27 cellular contexts compared by ENCODE assay signal in genomic region chr15:74274485-74275038, GRCh38. TPM values are rescaled to one million over a fixed set of nuclear protein-coding genes. Genes with fewer than 3 reads are reported as not detected.
"Had no signal": no experiment of that assay in that cellular context is flagged by ENCODE, and none has a peak within 500 bp of the region (broad histone marks: within the 10 kb centered on the region; RNA-seq: fewer than 3 reads in every experiment).

No MANE protein-coding gene starts in this region.

- H3K4me3 ChIP-seq: breast epithelium, esophagus muscularis mucosa, heart right ventricle, pancreas, prostate gland, skin epidermis, upper lobe of left lung, vagina had no signal

- H3K36me3 ChIP-seq: breast epithelium, esophagus muscularis mucosa, heart right ventricle, pancreas, prostate gland, upper lobe of left lung, vagina had no signal

- ATAC-seq: activated CD4-positive, alpha-beta T cell treated with anti-CD3 and anti-CD28 coated beads for 36 hours; activated CD8-positive, alpha-beta memory T cell treated with anti-CD3 and anti-CD28 coated beads, Interleukin-2, amount 10 ng/mL, durations not matched to agents 7 days and 5 days; activated CD8-positive, alpha-beta T cell treated with anti-CD3 and anti-CD28 coated beads, Interleukin-2, amount 10 ng/mL, durations not matched to agents 7 days and 5 days; activated naive CD8-positive, alpha-beta T cell treated with anti-CD3 and anti-CD28 coated beads, Interleukin-2, amount 50 U/mL, for 24 hours; foreskin keratinocyte; heart right ventricle; pancreas; sciatic nerve; stimulated activated effector memory CD8-positive, alpha-beta T cell treated with anti-CD3 and anti-CD28 coated beads, Interleukin-12 subunit alpha, Interleukin-12 subunit beta, amount 100 ng/mL, for 72 hours had no signal

- H3K9me3 ChIP-seq: breast epithelium, esophagus muscularis mucosa, heart right ventricle, pancreas, prostate gland, upper lobe of left lung, vagina had no signal

- H3K27ac ChIP-seq: breast epithelium, esophagus muscularis mucosa, foreskin keratinocyte, heart right ventricle, pancreas, prostate gland, skin epidermis, upper lobe of left lung, vagina had no signal

- DNase-seq: activated CD4-positive, alpha-beta T cell treated with anti-CD3 and anti-CD28 coated beads for 36 hours; activated CD4-positive, CD25-positive, alpha-beta regulatory T cell; activated CD8-positive, alpha-beta memory T cell treated with anti-CD3 and anti-CD28 coated beads, Interleukin-2, amount 10 ng/mL, durations not matched to agents 7 days and 5 days; activated CD8-positive, alpha-beta T cell treated with anti-CD3 and anti-CD28 coated beads, Interleukin-2, amount 10 ng/mL, durations not matched to agents 7 days and 5 days; activated naive CD8-positive, alpha-beta T cell treated with anti-CD3 and anti-CD28 coated beads, Interleukin-2, amount 50 U/mL, for 24 hours; activated T-cell treated with anti-CD3 and anti-CD28 coated beads, Interleukin-2, amount 50 U/mL, for 48 hours; amygdala; endodermal cell; foreskin keratinocyte; heart right ventricle; naive B cell; nephron progenitor cell; retina; stimulated activated CD4-positive, alpha-beta T cell treated with anti-CD3 and anti-CD28 coated beads, Interleukin-12 subunit alpha, Interleukin-12 subunit beta, amount 100 ng/mL, for 4 hours; stimulated activated CD4-positive, alpha-beta T cell treated with anti-CD3 and anti-CD28 coated beads, Interleukin-4, amount 100 ng/mL, for 1 hour; upper lobe of left lung had no signal

- H3K4me1 ChIP-seq: breast epithelium, esophagus muscularis mucosa, foreskin keratinocyte, heart right ventricle, pancreas, prostate gland, upper lobe of left lung, vagina had no signal

- H3K27me3 ChIP-seq: pancreas, upper lobe of left lung, vagina had no signal

RNA-seq across cellular contexts. Expression of gene CCDC33, which starts 38.4 kb away (rescaled TPM):
- total RNA-seq: activated CD4-positive, alpha-beta T cell treated with anti-CD3 and anti-CD28 coated beads for 36 hours; activated CD8-positive, alpha-beta memory T cell treated with anti-CD3 and anti-CD28 coated beads, Interleukin-2, amount 10 ng/mL, durations not matched to agents 7 days and 5 days; activated CD8-positive, alpha-beta T cell treated with anti-CD3 and anti-CD28 coated beads, Interleukin-2, amount 10 ng/mL, durations not matched to agents 7 days and 5 days; activated T-helper 2 cell treated with anti-CD3 and anti-CD28 coated beads, Interferon-gamma antibody, Interleukin-2, Interleukin-4, amounts not matched to agents 10 μg/mL and 5 μg/mL and 100 μg/mL, durations not matched to agents 14 hours and 24 hours and 36 hours; esophagus muscularis mucosa; foreskin keratinocyte; heart right ventricle; lower leg skin; pancreas; sciatic nerve; subcutaneous adipose tissue; vagina had no signal
